ENCODE assay signal across 8 cellular contexts in the genomic region with DNA sequence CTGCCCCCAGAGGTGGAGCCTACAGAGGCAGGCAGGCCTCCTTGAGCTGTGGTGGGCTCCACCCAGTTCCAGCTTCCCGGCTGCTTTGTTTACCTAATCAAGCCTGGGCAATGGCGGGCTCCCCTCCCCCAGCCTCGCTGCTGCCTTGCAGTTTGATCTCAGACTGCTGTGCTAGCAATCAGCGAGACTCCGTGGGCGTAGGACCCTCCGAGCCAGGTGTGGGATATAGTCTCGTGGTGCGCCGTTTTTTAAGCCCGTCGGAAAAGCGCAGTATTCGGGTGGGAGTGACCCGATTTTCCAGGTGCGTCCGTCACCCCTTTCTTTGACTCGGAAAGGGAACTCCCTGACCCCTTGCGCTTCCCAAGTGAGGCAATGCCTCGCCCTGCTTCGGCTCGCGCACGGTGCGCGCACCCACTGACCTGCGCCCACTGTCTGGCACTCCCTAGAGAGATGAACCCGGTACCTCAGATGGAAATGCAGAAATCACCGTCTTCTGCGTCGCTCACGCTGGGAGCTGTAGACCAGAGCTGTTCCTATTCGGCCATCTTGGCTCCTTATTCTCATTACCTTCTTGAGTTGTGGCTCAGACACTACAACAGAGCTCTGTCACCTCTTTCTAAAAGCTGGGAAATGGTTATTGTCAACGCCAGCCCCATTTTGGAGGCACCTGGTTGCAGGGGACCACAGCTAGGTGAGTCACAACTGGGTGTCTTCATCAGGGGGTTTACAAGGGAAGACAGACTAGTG. TPM values are rescaled to one million over a fixed set of nuclear protein-coding genes. Genes with fewer than 3 reads are reported as not detected.
A peak's percentile ranks its signal among the peaks of the same experiment; 100 is the strongest.
DNase-seq lines count a peak whose midpoint lies in the region; ATAC-seq and TF ChIP-seq lines count a peak whose summit lies in the region.
"Not testable (repeated sequence)": the region's sequence is repeated elsewhere in the genome, so short reads cannot be mapped to it uniquely, and the experiment has no call there.

No MANE protein-coding gene starts in this region.

- peaks cover 12% of the 10 kb centered on the region for H3K36me3 Mint-ChIP-seq in activated T-helper 1 cell treated with anti-CD3 and anti-CD28 coated beads, Interleukin-12 subunit alpha, Interleukin-12 subunit beta, Interleukin-2, Interleukin-4 antibody, amounts not matched to agents 30 ng/mL and 10 ng/mL and 1 ng/mL, durations not matched to agents 14 hours and 24 hours and 36 hours (ENCODE audit: low read depth)

- WGBS in prostate gland: 72% methylated on average over 14 of the region's 34 CpGs

- H3K27me3 Mint-ChIP-seq in activated T-helper 1 cell treated with anti-CD3 and anti-CD28 coated beads, Interleukin-12 subunit alpha, Interleukin-12 subunit beta, Interleukin-2, Interleukin-4 antibody, amounts not matched to agents 30 ng/mL and 10 ng/mL and 1 ng/mL, durations not matched to agents 14 hours and 24 hours and 36 hours (ENCODE audit: insufficient read depth): not testable (repeated sequence)

- H3K9me3 ChIP-seq in prostate gland, thoracic aorta: not testable (repeated sequence)

- not testable (repeated sequence) for H3K36me3 ChIP-seq in prostate gland, thoracic aorta

- peak overlapping the region; percentile 94 for H3K27ac Mint-ChIP-seq in activated T-helper 1 cell treated with anti-CD3 and anti-CD28 coated beads, Interleukin-12 subunit alpha, Interleukin-12 subunit beta, Interleukin-2, Interleukin-4 antibody, amounts not matched to agents 30 ng/mL and 10 ng/mL and 1 ng/mL, durations not matched to agents 14 hours and 24 hours and 36 hours

- H3K9me3 Mint-ChIP-seq in activated T-helper 1 cell treated with anti-CD3 and anti-CD28 coated beads, Interleukin-12 subunit alpha, Interleukin-12 subunit beta, Interleukin-2, Interleukin-4 antibody, amounts not matched to agents 30 ng/mL and 10 ng/mL and 1 ng/mL, durations not matched to agents 14 hours and 24 hours and 36 hours: not testable (repeated sequence)

- H3K27ac ChIP-seq in prostate gland (peak overlapping the region; percentile 53 to 72), thoracic aorta (peak overlapping the region in 1 of 2 donors; percentile 57)

- peak overlapping the region; percentile 68 for H3K4me3 ChIP-seq in GM12864 (ENCODE audit: low read depth, low read length)
- peak overlapping the region; percentile 17 to 31 for H3K4me3 ChIP-seq in prostate gland
- peak overlapping the region; percentile 74 for H3K4me3 ChIP-seq in thoracic aorta

- not testable (repeated sequence) for H3K4me1 ChIP-seq in prostate gland (replicated peaks)
- peaks cover 3 to 14% of the 10 kb centered on the region in 2 donors for H3K4me1 ChIP-seq in thoracic aorta (ENCODE audit: control insufficient read depth in 1 of 2, low read depth in 2 of 2)

- TF ChIP-seq CTCF in GM12864 (IDR thresholded peaks at IDR 0.05; ENCODE audit: low read depth, low read length, missing control alignments); prostate gland (IDR thresholded peaks at IDR 0.05); thoracic aorta (IDR thresholded peaks at IDR 0.05): not testable (repeated sequence)

- H3K4me1 Mint-ChIP-seq in activated T-helper 1 cell treated with anti-CD3 and anti-CD28 coated beads, Interleukin-12 subunit alpha, Interleukin-12 subunit beta, Interleukin-2, Interleukin-4 antibody, amounts not matched to agents 30 ng/mL and 10 ng/mL and 1 ng/mL, durations not matched to agents 14 hours and 24 hours and 36 hours (ENCODE audit: low read depth): peaks cover 39% of the 10 kb centered on the region

- DNase-seq in GM12864 (ENCODE audit: low read depth); prostate gland (ENCODE audit: low spot score); thoracic aorta (ENCODE audit: low spot score): not testable (repeated sequence)
- peak; percentile 52 for DNase-seq in NCI-H2227 treated with DMSO at 0.1 percent for 48 hours (lab: John Stamatoyannopoulos, UW)
- peak; percentile 76 for DNase-seq in T-helper 22 cell (ENCODE audit: low read depth)
- DNase-seq in activated T-helper 1 cell treated with anti-CD3 and anti-CD28 coated beads, Interleukin-12 subunit alpha, Interleukin-12 subunit beta, Interleukin-2, Interleukin-4 antibody, amounts not matched to agents 30 ng/mL and 10 ng/mL and 1 ng/mL, durations not matched to agents 14 hours and 24 hours and 36 hours (ENCODE audit: low spot score): peak; percentile 54
- DNase-seq in effector CD4-positive, alpha-beta T cell: peak; percentile 73
- DNase-seq in iPS-NIHi7 (ENCODE audit: extremely low spot score): peak; percentile 30

- not testable (repeated sequence) for ATAC-seq in thoracic aorta (ENCODE audit: insufficient number of reproducible peaks, low FRiP score, low read depth)

- H3K27me3 ChIP-seq in prostate gland (replicated peaks; ENCODE audit: insufficient read depth); thoracic aorta (replicated peaks; ENCODE audit: insufficient read depth): not testable (repeated sequence)

- not testable (repeated sequence) for TF ChIP-seq POLR2A in prostate gland (IDR thresholded peaks at IDR 0.05)

- intact Hi-C loops in activated T-helper 1 cell treated with anti-CD3 and anti-CD28 coated beads, Interleukin-12 subunit alpha, Interleukin-12 subunit beta, Interleukin-2, Interleukin-4 antibody, amounts not matched to agents 30 ng/mL and 10 ng/mL and 1 ng/mL, durations not matched to agents 14 hours and 24 hours and 36 hours (cut with micrococcal nuclease); prostate gland (cut with DNase I): not testable (repeated sequence)

- peak overlapping the region; percentile 97 for H3K4me3 Mint-ChIP-seq in activated T-helper 1 cell treated with anti-CD3 and anti-CD28 coated beads, Interleukin-12 subunit alpha, Interleukin-12 subunit beta, Interleukin-2, Interleukin-4 antibody, amounts not matched to agents 30 ng/mL and 10 ng/mL and 1 ng/mL, durations not matched to agents 14 hours and 24 hours and 36 hours

RNA-seq across cellular contexts. Expression of a gene that starts 15.6 kb away (rescaled TPM):
- total RNA-seq in activated T-helper 1 cell treated with anti-CD3 and anti-CD28 coated beads, Interleukin-12 subunit alpha, Interleukin-12 subunit beta, Interleukin-2, Interleukin-4 antibody, amounts not matched to agents 30 ng/mL and 10 ng/mL and 1 ng/mL, durations not matched to agents 14 hours and 24 hours and 36 hours: 168 and 176 TPM in 2 replicates
- total RNA-seq in prostate gland: 100 to 1,000 TPM; 143 to 153 TPM
- 100 to 1,000 TPM in 1 of 2 donors, 10 to 100 TPM in 1; 97.0 to 130 TPM for total RNA-seq in thoracic aorta

Comparison
In these comparisons a context has a peak if more than half of its experiments do, and no peak if none do; other contexts are left out.
1. H3K4me3 ChIP-seq: peak in every context shown above with its lines; median percentile 74 in thoracic aorta; 68 in GM12864; 24 in prostate gland.